ENCODE assay signal across 10 cellular contexts in genomic region chr5:172110260-172110815, GRCh38.
DNase-seq lines count a peak whose midpoint lies in the region; ATAC-seq and TF ChIP-seq lines count a peak whose summit lies in the region.
"Had no signal": no experiment of that assay in that cellular context is flagged by ENCODE, and none has a peak within 500 bp of the region (broad histone marks: within the 10 kb centered on the region; RNA-seq: fewer than 3 reads in every experiment).

No MANE protein-coding gene starts in this region.

- CTCF ChIA-PET in RWPE1 (lab: Yijun Ruan, JAX) = interaction anchor here (1.0 to 1.6 kb wide), 3 partner anchors 51 to 183 kb away, joined by 3 to 7 read pairs (median 7); no protein-coding TSS in a partner anchor

- no peak overlapping the region for H3K9ac ChIP-seq in rectal smooth muscle tissue (ENCODE audit: low read length)

- peaks cover 23% of the 10 kb centered on the region for H3K4me1 ChIP-seq in rectal smooth muscle tissue (ENCODE audit: control insufficient read depth, insufficient read depth, low read length)

- no peaks in the 10 kb centered on the region for H3K27me3 ChIP-seq in rectal smooth muscle tissue (ENCODE audit: control insufficient read depth, insufficient read depth, low read length)

- peak overlapping the region; percentile 55 for H3K4me3 ChIP-seq in rectal smooth muscle tissue (ENCODE audit: low read length)
- H3K4me3 ChIP-seq: lung had no signal

- in situ Hi-C loops in G401 (cut with HindIII; ENCODE audit: low sequenced_read_pairs) = no loop called here

- POLR2A ChIA-PET in RWPE1 (lab: Yijun Ruan, JAX; ENCODE audit: low non-redundant PET) = interaction anchor here (0.6 kb wide), 1 partner anchor 85 kb away, joined by 3 read pairs; no protein-coding TSS in a partner anchor

- H3K36me3 ChIP-seq in rectal smooth muscle tissue (ENCODE audit: control insufficient read depth, insufficient read depth, low read length) = peaks cover 2% of the 10 kb centered on the region

- peak overlapping the region; percentile 79 for H3K27ac ChIP-seq in RWPE1
- peak overlapping the region; percentile 64 for H3K27ac ChIP-seq in epithelial cell of prostate
- peak overlapping the region; percentile 85 for H3K27ac ChIP-seq in rectal smooth muscle tissue (ENCODE audit: low read depth, low read length)

- TF ChIP-seq CTCF in RWPE1 (conservative IDR thresholded peaks at IDR 0.05; ENCODE audit: low read depth) = no peak

- ATAC-seq in GM19035 (IDR thresholded peaks at IDR 0.05; ENCODE audit: unreplicated experiment) (no peak), GM18873 (IDR thresholded peaks at IDR 0.05; ENCODE audit: low FRiP score, unreplicated experiment) (no peak)

- DNase-seq in GDM1 (lab: John Stamatoyannopoulos, UW) = peak; percentile 4
- DNase-seq in RWPE1 (ENCODE audit: low spot score) = no peak
- no peak for DNase-seq in epithelial cell of prostate (ENCODE audit: low read depth, low spot score)
- DNase-seq in stimulated activated CD4-positive, alpha-beta T cell treated with anti-CD3 and anti-CD28 coated beads, Interleukin-1b, Interleukin-23, amount 100 ng/mL, for 48 hours = no peak
- no peak for DNase-seq in G401 (ENCODE audit: low spot score)
- DNase-seq: NCI-H1105 treated with DMSO at 0.1 percent for 48 hours had no signal
